Comparison of ENCODE assay signal across 17 cellular contexts in genomic region chr14:95326987-95327386, GRCh38. TPM values are rescaled to one million over a fixed set of nuclear protein-coding genes. Genes with fewer than 3 reads are reported as not detected.
DNase-seq lines count a peak whose midpoint lies in the region; ATAC-seq lines count a peak whose summit lies in the region.
"Had no signal": no experiment of that assay in that cellular context is flagged by ENCODE, and none has a peak within 500 bp of the region (broad histone marks: within the 10 kb centered on the region; RNA-seq: fewer than 3 reads in every experiment).

No MANE protein-coding gene starts in this region.

- intact Hi-C loops in sciatic nerve (cut with DNase I) = no loop called here

- ATAC-seq in GM18511 (IDR thresholded peaks at IDR 0.05; ENCODE audit: unreplicated experiment) (peak; percentile 35), GM21723 (IDR thresholded peaks at IDR 0.05; ENCODE audit: unreplicated experiment) (peak; percentile 6), sciatic nerve (no peak), GM19035 (IDR thresholded peaks at IDR 0.05; ENCODE audit: unreplicated experiment) (no peak)
- ATAC-seq: activated CD8-positive, alpha-beta T cell treated with anti-CD3 and anti-CD28 coated beads, Interleukin-2, amount 10 ng/mL, durations not matched to agents 7 days and 5 days; left lung; natural killer cell had no signal

- DNase-seq in MV-4-11 (lab: John Stamatoyannopoulos, UW) (peak; percentile 43), sciatic nerve (ENCODE audit: low spot score) (peak; percentile 9), NCI-H1694 treated with DMSO at 0.1 percent for 48 hours (lab: John Stamatoyannopoulos, UW) (no peak)
- DNase-seq in stimulated activated CD4-positive, alpha-beta T cell treated with anti-CD3 and anti-CD28 coated beads, Interleukin-2, amount 100 ng/mL, for 48 hours = no peak
- DNase-seq: activated CD8-positive, alpha-beta T cell treated with anti-CD3 and anti-CD28 coated beads, Interleukin-2, amount 10 ng/mL, durations not matched to agents 7 days and 5 days; activated gamma-delta T cell treated with Interleukin-2 at 50 U/mL for 16 hours; C1 segment of cervical spinal cord; DMS79 treated with DMSO at 0.1 percent for 48 hours; hypothalamus; left lung; natural killer cell; NCI-H1105; NCI-H345; retina had no signal

RNA-seq across cellular contexts. Expression of gene CLMN, which starts 7.3 kb away (rescaled TPM):
- total RNA-seq in sciatic nerve = 41.8 TPM

Comparison
In these comparisons a context has a peak if more than half of its experiments do, and no peak if none do; other contexts are left out.
1. ATAC-seq: peak in GM18511 (single experiment) and GM21723 (single experiment); none in sciatic nerve (single experiment) and GM19035 (single experiment).
2. DNase-seq: peak in MV-4-11 (single experiment) and sciatic nerve (single experiment); none in NCI-H1694 treated with DMSO at 0.1 percent for 48 hours (single experiment) and stimulated activated CD4-positive, alpha-beta T cell treated with anti-CD3 and anti-CD28 coated beads, Interleukin-2, amount 100 ng/mL, for 48 hours (0 of 2).